ENCODE assay signal across 17 cellular contexts in the genomic region with DNA sequence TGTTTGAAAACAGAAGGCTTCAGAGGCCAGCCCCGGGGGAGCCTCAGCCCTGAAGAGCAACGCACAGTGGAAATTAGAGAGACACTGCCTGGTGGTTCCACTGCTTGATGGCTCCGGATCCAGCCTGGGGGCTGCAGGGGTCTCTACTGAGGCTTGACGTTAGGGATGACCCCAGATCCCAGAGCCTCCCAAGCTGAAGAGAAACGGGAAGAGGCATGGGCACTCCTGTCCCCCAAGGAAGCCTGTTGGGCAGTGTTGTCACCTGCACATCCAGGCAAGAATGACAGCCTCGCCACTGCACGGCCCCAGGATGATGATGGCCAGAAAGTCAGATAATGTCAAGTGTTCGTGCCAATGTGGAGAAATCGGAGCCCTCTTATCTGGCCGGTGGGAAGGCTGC. TPM values are rescaled to one million over a fixed set of nuclear protein-coding genes. Genes with fewer than 3 reads are reported as not detected.
DNase-seq lines count a peak whose midpoint lies in the region; FAIRE-seq and TF ChIP-seq lines count a peak whose summit lies in the region.
"Had no signal": no experiment of that assay in that cellular context is flagged by ENCODE, and none has a peak within 500 bp of the region (broad histone marks: within the 10 kb centered on the region; RNA-seq: fewer than 3 reads in every experiment).

No MANE protein-coding gene starts in this region.

- no peaks in the 10 kb centered on the region for H3K9me3 ChIP-seq in kidney (ENCODE audit: control insufficient read depth in 1 of 2, low read length in 2 of 2)
- H3K9me3 ChIP-seq in spleen, result no peaks in the 10 kb centered on the region

- no peak for FAIRE-seq in kidney (lab: Jason Lieb, UNC)

- DNase-seq in D341Med (ENCODE audit: low spot score), result peak; percentile 6
- peak; percentile 1 for DNase-seq in ELF-1 (ENCODE audit: low read depth, low spot score)
- peak; percentile 45 for DNase-seq in kidney
- DNase-seq in spleen, result peak; percentile 50
- DNase-seq in activated T-helper 1 cell treated with anti-CD3 and anti-CD28 coated beads, Interleukin-12 subunit alpha, Interleukin-12 subunit beta, Interleukin-2, Interleukin-4 antibody, amounts not matched to agents 30 ng/mL and 10 ng/mL and 1 ng/mL, durations not matched to agents 14 hours and 24 hours and 36 hours (ENCODE audit: low spot score), result no peak
- DNase-seq in erythroblast (lab: John Stamatoyannopoulos, UW), result no peak
- no peak for DNase-seq in NCI-H2029 treated with DMSO at 0.1 percent for 48 hours (lab: John Stamatoyannopoulos, UW)
- DNase-seq: COR-L47, DMS153, GOT3, KBM-7, NCI-H1417 treated with DMSO at 0.1 percent for 48 hours, NCI-H2029, NCI-H510A treated with DMSO at 0.1 percent for 48 hours, NCI-H82, PC-3 had no signal

- H3K27me3 ChIP-seq in spleen (replicated peaks in 1 of 7), result peaks cover 0 to 34% (median 0%) of the 10 kb centered on the region in 7 donors

- H3K27ac Mint-ChIP-seq in activated T-helper 1 cell treated with anti-CD3 and anti-CD28 coated beads, Interleukin-12 subunit alpha, Interleukin-12 subunit beta, Interleukin-2, Interleukin-4 antibody, amounts not matched to agents 30 ng/mL and 10 ng/mL and 1 ng/mL, durations not matched to agents 14 hours and 24 hours and 36 hours, result no peak overlapping the region

- no peaks in the 10 kb centered on the region for H3K27me3 Mint-ChIP-seq in activated T-helper 1 cell treated with anti-CD3 and anti-CD28 coated beads, Interleukin-12 subunit alpha, Interleukin-12 subunit beta, Interleukin-2, Interleukin-4 antibody, amounts not matched to agents 30 ng/mL and 10 ng/mL and 1 ng/mL, durations not matched to agents 14 hours and 24 hours and 36 hours (ENCODE audit: insufficient read depth)

- no peaks in the 10 kb centered on the region for H3K9me3 Mint-ChIP-seq in activated T-helper 1 cell treated with anti-CD3 and anti-CD28 coated beads, Interleukin-12 subunit alpha, Interleukin-12 subunit beta, Interleukin-2, Interleukin-4 antibody, amounts not matched to agents 30 ng/mL and 10 ng/mL and 1 ng/mL, durations not matched to agents 14 hours and 24 hours and 36 hours

- no peak overlapping the region for H3K9ac ChIP-seq in kidney (ENCODE audit: low read length in 2 of 2)

- H3K4me3 ChIP-seq in kidney (ENCODE audit: low read length in 2 of 2), result no peak overlapping the region
- H3K4me3 ChIP-seq in spleen, result no peak overlapping the region

- no peak overlapping the region for H3K27ac ChIP-seq in kidney (ENCODE audit: low read depth in 2 of 2, low read length in 2 of 2)
- no peak overlapping the region for H3K27ac ChIP-seq in spleen
- H3K27ac ChIP-seq: RWPE1 had no signal

- TF ChIP-seq POLR2A in spleen (IDR thresholded peaks at IDR 0.05), result no peak
- no peak for TF ChIP-seq POLR2A in erythroblast (IDR thresholded peaks at IDR 0.05; ENCODE audit: low read length)

- intact Hi-C loops in kidney (cut with DNase I), result no loop called here
- intact Hi-C loops in spleen (cut with DNase I; ENCODE audit: low total_unique reads), result no loop called here
- intact Hi-C loops in activated T-helper 1 cell treated with anti-CD3 and anti-CD28 coated beads, Interleukin-12 subunit alpha, Interleukin-12 subunit beta, Interleukin-2, Interleukin-4 antibody, amounts not matched to agents 30 ng/mL and 10 ng/mL and 1 ng/mL, durations not matched to agents 14 hours and 24 hours and 36 hours (cut with micrococcal nuclease), result no loop called here

- TF ChIP-seq CTCF in kidney (IDR thresholded peaks at IDR 0.05; ENCODE audit: borderline replicate concordance, extremely low read depth, insufficient read depth) (no peak), spleen (IDR thresholded peaks at IDR 0.05 in 8 of 11, conservative IDR thresholded peaks at IDR 0.05 in 3 of 11) (no peak)

- no peaks in the 10 kb centered on the region for H3K36me3 ChIP-seq in kidney (ENCODE audit: control insufficient read depth in 1 of 2, insufficient read depth in 2 of 2, low read length in 2 of 2)
- H3K36me3 ChIP-seq in spleen, result no peaks in the 10 kb centered on the region

- no peak overlapping the region for H3K4me3 Mint-ChIP-seq in activated T-helper 1 cell treated with anti-CD3 and anti-CD28 coated beads, Interleukin-12 subunit alpha, Interleukin-12 subunit beta, Interleukin-2, Interleukin-4 antibody, amounts not matched to agents 30 ng/mL and 10 ng/mL and 1 ng/mL, durations not matched to agents 14 hours and 24 hours and 36 hours

- H3K4me1 Mint-ChIP-seq in activated T-helper 1 cell treated with anti-CD3 and anti-CD28 coated beads, Interleukin-12 subunit alpha, Interleukin-12 subunit beta, Interleukin-2, Interleukin-4 antibody, amounts not matched to agents 30 ng/mL and 10 ng/mL and 1 ng/mL, durations not matched to agents 14 hours and 24 hours and 36 hours (ENCODE audit: low read depth), result no peaks in the 10 kb centered on the region

- WGBS in spleen, 5 donors, result 86 to 93% (median 89%) methylated on average over 9 to 10 of the region's 10 CpGs

- H3K36me3 Mint-ChIP-seq in activated T-helper 1 cell treated with anti-CD3 and anti-CD28 coated beads, Interleukin-12 subunit alpha, Interleukin-12 subunit beta, Interleukin-2, Interleukin-4 antibody, amounts not matched to agents 30 ng/mL and 10 ng/mL and 1 ng/mL, durations not matched to agents 14 hours and 24 hours and 36 hours (ENCODE audit: low read depth), result no peaks in the 10 kb centered on the region

- H3K4me1 ChIP-seq in kidney (ENCODE audit: control insufficient read depth in 1 of 2, insufficient read depth in 1 of 2, low read depth in 1 of 2, low read length in 2 of 2), result peaks cover 0 to 2% of the 10 kb centered on the region in 2 donors
- no peaks in the 10 kb centered on the region for H3K4me1 ChIP-seq in spleen

RNA-seq across cellular contexts. Expression of gene FGF3, which starts 56.8 kb away (rescaled TPM):
- total RNA-seq in kidney, result not detected
- polyA plus RNA-seq in kidney (ENCODE audit: insufficient read depth, low read depth, low replicate concordance), result not detected
- total RNA-seq in spleen, result not detected
- polyA plus RNA-seq in spleen, result not detected
- not detected in 2 replicates for total RNA-seq in activated T-helper 1 cell treated with anti-CD3 and anti-CD28 coated beads, Interleukin-12 subunit alpha, Interleukin-12 subunit beta, Interleukin-2, Interleukin-4 antibody, amounts not matched to agents 30 ng/mL and 10 ng/mL and 1 ng/mL, durations not matched to agents 14 hours and 24 hours and 36 hours
- total RNA-seq: PC-3 had no signal

Comparison
In these comparisons a context has a peak if more than half of its experiments do, and no peak if none do; other contexts are left out.
1. DNase-seq: peak in D341Med (single experiment), ELF-1 (single experiment), kidney (single experiment) and spleen (single experiment); none in activated T-helper 1 cell treated with anti-CD3 and anti-CD28 coated beads, Interleukin-12 subunit alpha, Interleukin-12 subunit beta, Interleukin-2, Interleukin-4 antibody, amounts not matched to agents 30 ng/mL and 10 ng/mL and 1 ng/mL, durations not matched to agents 14 hours and 24 hours and 36 hours (single experiment), erythroblast (0 of 2) and NCI-H2029 treated with DMSO at 0.1 percent for 48 hours (single experiment).